Comparison of ENCODE assay signal across 18 cellular contexts in the genomic region with DNA sequence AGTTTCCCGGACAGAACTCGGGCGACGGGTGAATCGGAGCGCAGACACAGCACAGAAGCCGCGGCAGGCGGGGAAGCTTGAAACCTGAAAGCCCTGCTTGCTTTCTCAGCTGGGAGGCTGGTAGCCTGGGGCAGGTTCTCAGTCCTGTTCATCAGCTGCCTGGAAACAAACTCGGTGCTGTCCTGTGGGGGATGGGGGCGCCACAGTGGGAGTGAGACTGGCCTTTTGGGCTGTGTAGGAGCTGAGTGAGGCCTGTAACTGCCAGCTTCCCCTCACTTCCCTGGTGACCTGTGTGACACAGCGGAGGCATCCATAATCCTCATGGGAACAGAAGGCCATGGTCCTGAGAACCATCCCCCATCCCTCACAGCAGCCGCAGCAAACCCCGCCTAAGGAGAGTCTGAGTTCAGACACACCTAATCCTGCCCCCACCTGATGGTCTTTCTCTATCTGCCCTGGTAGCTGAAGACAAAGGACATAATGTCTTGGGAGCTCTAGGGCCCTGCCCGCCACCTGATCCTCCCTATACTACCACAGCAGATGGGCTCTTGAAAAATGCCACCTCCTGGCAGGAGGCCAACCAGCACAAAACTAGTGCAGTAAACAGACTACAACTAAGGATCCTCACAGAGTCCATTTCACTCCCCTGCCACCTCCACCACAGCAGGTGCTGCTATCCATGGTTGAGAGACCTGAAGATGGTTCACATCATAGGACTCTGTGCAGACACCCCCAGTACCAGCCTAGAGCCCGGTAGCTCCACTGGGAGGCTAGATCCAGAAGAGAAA. TPM values are rescaled to one million over a fixed set of nuclear protein-coding genes. Genes with fewer than 3 reads are reported as not detected.
DNase-seq lines count a peak whose midpoint lies in the region; ATAC-seq, FAIRE-seq and TF ChIP-seq lines count a peak whose summit lies in the region.
"Had no signal": no experiment of that assay in that cellular context is flagged by ENCODE, and none has a peak within 500 bp of the region (broad histone marks: within the 10 kb centered on the region; RNA-seq: fewer than 3 reads in every experiment).

No MANE protein-coding gene starts in this region.

- H3K27me3 ChIP-seq in iPS-15b (ENCODE audit: control insufficient read depth, insufficient read depth, low read length), result no peaks in the 10 kb centered on the region
- H3K27me3 ChIP-seq: Peyer's patch, tibial nerve had no signal

- no peak overlapping the region for H3K4me3 ChIP-seq in Jurkat, Clone E6-1 (ENCODE audit: low read length)
- H3K4me3 ChIP-seq in iPS-15b (ENCODE audit: low read depth, low read length), result peak overlapping the region; percentile 22
- H3K4me3 ChIP-seq: Peyer's patch, smooth muscle cell, tibial nerve had no signal

- TF ChIP-seq POLR2A in GM12892 (IDR thresholded peaks at IDR 0.05; ENCODE audit: low read depth, low read length), result no peak

- ATAC-seq in HG03354 (IDR thresholded peaks at IDR 0.05; ENCODE audit: poor library complexity, severe bottlenecking, unreplicated experiment), result no peak
- ATAC-seq: naive thymus-derived CD8-positive, alpha-beta T cell had no signal

- peaks cover 6% of the 10 kb centered on the region for H3K4me1 ChIP-seq in iPS-15b (ENCODE audit: control insufficient read depth, insufficient read depth, low read length)
- H3K4me1 ChIP-seq: Peyer's patch, tibial nerve had no signal

- no peak overlapping the region for H3K9ac ChIP-seq in iPS-15b (ENCODE audit: low read depth, low read length)

- DNase-seq in DMS 273 treated with DMSO at 0.1 percent for 48 hours (lab: John Stamatoyannopoulos, UW) (peak; percentile 19), NCI-H510A (lab: John Stamatoyannopoulos, UW) (peak; percentile 34), NK-92 (lab: John Stamatoyannopoulos, UW; ENCODE audit: unreplicated experiment) (no peak), ureter (ENCODE audit: low spot score) (no peak), GM12892 (ENCODE audit: insufficient read length) (no peak)
- peak; percentile 25 for DNase-seq in Jurkat, Clone E6-1 (ENCODE audit: low read depth, low spot score)
- DNase-seq: activated CD4-positive, alpha-beta T cell treated with anti-CD3 and anti-CD28 coated beads, Interleukin-2, amount 50 U/mL, for 48 hours; activated T-cell treated with anti-CD3 and anti-CD28 coated beads, Interleukin-2, amount 50 U/mL, for 1 hour; cortex of kidney; naive thymus-derived CD8-positive, alpha-beta T cell; NCI-H446 treated with DMSO at 0.1 percent for 48 hours; Peyer's patch; posterior cingulate gyrus had no signal

- no peak for FAIRE-seq in GM12892 (lab: Jason Lieb, UNC)

- H3K9me3 ChIP-seq in iPS-15b (ENCODE audit: control insufficient read depth, insufficient read depth, low read length), result no peaks in the 10 kb centered on the region
- H3K9me3 ChIP-seq: Peyer's patch had no signal

- no peaks in the 10 kb centered on the region for H3K36me3 ChIP-seq in iPS-15b (ENCODE audit: control insufficient read depth, insufficient read depth, low read length)
- H3K36me3 ChIP-seq: Peyer's patch, tibial nerve had no signal

RNA-seq across cellular contexts. Expression of gene LDLRAD4, which starts 52.7 kb away (rescaled TPM):
- 31.2 TPM for polyA plus RNA-seq in Jurkat, Clone E6-1 (2012; ENCODE audit: insufficient read depth, insufficient read length)
- 39.7 TPM for total RNA-seq in ureter
- polyA plus RNA-seq in GM12892 (2012; ENCODE audit: missing spikeins), result 23.1 TPM
- total RNA-seq: LHCN-M2 had no signal

Comparison
In these comparisons a context has a peak if more than half of its experiments do, and no peak if none do; other contexts are left out.
1. DNase-seq: peak in DMS 273 treated with DMSO at 0.1 percent for 48 hours (single experiment), Jurkat, Clone E6-1 (single experiment) and NCI-H510A (single experiment); none in NK-92 (single experiment), ureter (single experiment) and GM12892 (single experiment).